ENCODE assay signal across 29 cellular contexts in genomic region chr2:184589261-184589660, GRCh38. TPM values are rescaled to one million over a fixed set of nuclear protein-coding genes. Genes with fewer than 3 reads are reported as not detected.
"Had no signal": no experiment of that assay in that cellular context is flagged by ENCODE, and none has a peak within 500 bp of the region (broad histone marks: within the 10 kb centered on the region; RNA-seq: fewer than 3 reads in every experiment).

No MANE protein-coding gene starts in this region.

- H3K4me3 Mint-ChIP-seq: activated CD8-positive, alpha-beta memory T cell treated with anti-CD3 and anti-CD28 coated beads, Interleukin-2, amount 10 ng/mL, durations not matched to agents 7 days and 5 days; activated naive CD8-positive, alpha-beta T cell treated with anti-CD3 and anti-CD28 coated beads, Interleukin-2, amount 50 U/mL, for 24 hours; activated T-cell treated with anti-CD3 and anti-CD28 coated beads, Interleukin-2, amount 50 U/mL, for 24 hours; activated T-helper 1 cell treated with anti-CD3 and anti-CD28 coated beads, Interleukin-12 subunit alpha, Interleukin-12 subunit beta, Interleukin-2, Interleukin-4 antibody, amounts not matched to agents 30 ng/mL and 10 ng/mL and 1 ng/mL, durations not matched to agents 14 hours and 24 hours and 36 hours; brain; central memory CD8-positive, alpha-beta T cell; WTC11 had no signal

- DNase-seq: activated CD4-positive, alpha-beta T cell treated with anti-CD3 and anti-CD28 coated beads for 48 hours; activated CD4-positive, alpha-beta T cell treated with anti-CD3 and anti-CD28 coated beads, Interleukin-2, amount 50 U/mL, for 4 hours; activated CD4-positive, CD25-positive, alpha-beta regulatory T cell treated with anti-CD3 and anti-CD28 coated beads, Interleukin-2, amount 50 U/mL, for 72 hours; activated CD8-positive, alpha-beta memory T cell treated with anti-CD3 and anti-CD28 coated beads, Interleukin-2, amount 10 ng/mL, durations not matched to agents 7 days and 5 days; activated effector memory CD4-positive, alpha-beta T cell treated with Interleukin-2 at 50 U/mL for 16 hours; activated naive CD4-positive, alpha-beta T cell treated with Interleukin-2 at 50 U/mL for 16 hours; activated naive CD8-positive, alpha-beta T cell treated with anti-CD3 and anti-CD28 coated beads, Interleukin-2, amount 50 U/mL, for 24 hours; activated T-cell treated with anti-CD3 and anti-CD28 coated beads, Interleukin-2, amount 50 U/mL, for 24 hours; amygdala; Karpas-422; MM.1S; NCI-H1092; NCI-H1417; NCI-H1930; NCI-H2171; NCI-H226; NCI-H526 treated with DMSO at 0.1 percent for 48 hours; RPMI8226; SK-N-SH; T-helper 1 cell had no signal

- H3K9me3 ChIP-seq: SK-N-SH had no signal

- H3K27me3 Mint-ChIP-seq: activated CD8-positive, alpha-beta memory T cell treated with anti-CD3 and anti-CD28 coated beads, Interleukin-2, amount 10 ng/mL, durations not matched to agents 7 days and 5 days; activated naive CD8-positive, alpha-beta T cell treated with anti-CD3 and anti-CD28 coated beads, Interleukin-2, amount 50 U/mL, for 24 hours; brain; central memory CD8-positive, alpha-beta T cell had no signal

- H3K36me3 Mint-ChIP-seq: activated CD8-positive, alpha-beta memory T cell treated with anti-CD3 and anti-CD28 coated beads, Interleukin-2, amount 10 ng/mL, durations not matched to agents 7 days and 5 days; activated naive CD4-positive, alpha-beta T cell treated with anti-CD3 and anti-CD28 coated beads, Interleukin-2, amount 50 U/mL, for 72 hours; brain; WTC11 had no signal

- H3K9ac ChIP-seq: SK-N-SH had no signal

- H3K4me2 ChIP-seq: SK-N-SH had no signal

- ATAC-seq: activated CD8-positive, alpha-beta memory T cell treated with anti-CD3 and anti-CD28 coated beads, Interleukin-2, amount 10 ng/mL, durations not matched to agents 7 days and 5 days; activated naive CD4-positive, alpha-beta T cell treated with anti-CD3 and anti-CD28 coated beads, Interleukin-2, amount 50 U/mL, for 72 hours; activated naive CD8-positive, alpha-beta T cell treated with anti-CD3 and anti-CD28 coated beads, Interleukin-2, amount 50 U/mL, for 24 hours; Panc1; Right ventricle myocardium inferior; WTC11 had no signal

- FAIRE-seq: astrocyte had no signal

- H3K9me3 Mint-ChIP-seq: activated T-helper 1 cell treated with anti-CD3 and anti-CD28 coated beads, Interleukin-12 subunit alpha, Interleukin-12 subunit beta, Interleukin-2, Interleukin-4 antibody, amounts not matched to agents 30 ng/mL and 10 ng/mL and 1 ng/mL, durations not matched to agents 14 hours and 24 hours and 36 hours; brain had no signal

- H3K4me1 Mint-ChIP-seq: activated CD8-positive, alpha-beta memory T cell treated with anti-CD3 and anti-CD28 coated beads, Interleukin-2, amount 10 ng/mL, durations not matched to agents 7 days and 5 days; activated naive CD8-positive, alpha-beta T cell treated with anti-CD3 and anti-CD28 coated beads, Interleukin-2, amount 50 U/mL, for 24 hours; central memory CD8-positive, alpha-beta T cell had no signal

- H3K27ac Mint-ChIP-seq: activated CD8-positive, alpha-beta memory T cell treated with anti-CD3 and anti-CD28 coated beads, Interleukin-2, amount 10 ng/mL, durations not matched to agents 7 days and 5 days; activated naive CD4-positive, alpha-beta T cell treated with anti-CD3 and anti-CD28 coated beads, Interleukin-2, amount 50 U/mL, for 72 hours; activated naive CD8-positive, alpha-beta T cell treated with anti-CD3 and anti-CD28 coated beads, Interleukin-2, amount 50 U/mL, for 24 hours; activated T-cell treated with anti-CD3 and anti-CD28 coated beads, Interleukin-2, amount 50 U/mL, for 24 hours; activated T-helper 1 cell treated with anti-CD3 and anti-CD28 coated beads, Interleukin-12 subunit alpha, Interleukin-12 subunit beta, Interleukin-2, Interleukin-4 antibody, amounts not matched to agents 30 ng/mL and 10 ng/mL and 1 ng/mL, durations not matched to agents 14 hours and 24 hours and 36 hours; brain; WTC11 had no signal

RNA-seq across cellular contexts. Expression of gene ZNF804A, which starts 9.1 kb away (rescaled TPM):
- total RNA-seq: activated CD8-positive, alpha-beta memory T cell treated with anti-CD3 and anti-CD28 coated beads, Interleukin-2, amount 10 ng/mL, durations not matched to agents 7 days and 5 days; activated naive CD4-positive, alpha-beta T cell treated with anti-CD3 and anti-CD28 coated beads, Interleukin-2, amount 50 U/mL, for 72 hours; activated T-helper 1 cell treated with anti-CD3 and anti-CD28 coated beads, Interleukin-12 subunit alpha, Interleukin-12 subunit beta, Interleukin-2, Interleukin-4 antibody, amounts not matched to agents 30 ng/mL and 10 ng/mL and 1 ng/mL, durations not matched to agents 14 hours and 24 hours and 36 hours; T-helper 2 cell treated with Interferon-gamma antibody and Interleukin-4, amounts not matched to agents 100 ng/mL and 5 ng/mL, for 36 hours; WTC11 had no signal
